15 cellular contexts compared by ENCODE assay signal in genomic region chr3:193845144-193845543, GRCh38.
A peak's percentile ranks its signal among the peaks of the same experiment; 100 is the strongest.
DNase-seq lines count a peak whose midpoint lies in the region; ATAC-seq and TF ChIP-seq lines count a peak whose summit lies in the region.
"Had no signal": no experiment of that assay in that cellular context is flagged by ENCODE, and none has a peak within 500 bp of the region (broad histone marks: within the 10 kb centered on the region; RNA-seq: fewer than 3 reads in every experiment).

No MANE protein-coding gene starts in this region.

- H3K27ac Mint-ChIP-seq in endodermal cell, result no peak overlapping the region
- no peak overlapping the region for H3K27ac Mint-ChIP-seq in activated CD4-positive, alpha-beta T cell treated with anti-CD3 and anti-CD28 coated beads, Interleukin-2, amount 10 ng/mL, durations not matched to agents 7 days and 5 days
- H3K27ac Mint-ChIP-seq: B cell; CD4-positive, alpha-beta T cell; H9 had no signal

- H3K36me3 Mint-ChIP-seq in endodermal cell (ENCODE audit: low read depth), result no peaks in the 10 kb centered on the region
- no peaks in the 10 kb centered on the region for H3K36me3 Mint-ChIP-seq in activated CD4-positive, alpha-beta T cell treated with anti-CD3 and anti-CD28 coated beads, Interleukin-2, amount 10 ng/mL, durations not matched to agents 7 days and 5 days (ENCODE audit: low read depth)

- CTCF ChIA-PET in activated CD4-positive, alpha-beta T cell treated with anti-CD3 and anti-CD28 coated beads, Interleukin-2, amount 10 ng/mL, durations not matched to agents 7 days and 5 days (lab: Charles Lee), result interaction anchor here (0.5 to 0.7 kb wide), 2 partner anchors 76 to 137 kb away, joined by 3 read pairs; no protein-coding TSS in a partner anchor

- H3K27me3 Mint-ChIP-seq in endodermal cell (ENCODE audit: insufficient read depth), result peaks cover 18% of the 10 kb centered on the region
- peaks cover 19% of the 10 kb centered on the region for H3K27me3 Mint-ChIP-seq in activated CD4-positive, alpha-beta T cell treated with anti-CD3 and anti-CD28 coated beads, Interleukin-2, amount 10 ng/mL, durations not matched to agents 7 days and 5 days

- DNase-seq in NAMALWA (ENCODE audit: low spot score) (peak; percentile 34), endodermal cell (peak; percentile 1), transverse colon (no peak), lower lobe of right lung (no peak), ovary (no peak)
- DNase-seq in activated CD4-positive, alpha-beta T cell treated with anti-CD3 and anti-CD28 coated beads, Interleukin-2, amount 10 ng/mL, durations not matched to agents 7 days and 5 days, result no peak
- DNase-seq: C1 segment of cervical spinal cord; CD4-positive, alpha-beta T cell; DMS153; DMS79 treated with DMSO at 0.1 percent for 48 hours; EL; GOT3; H9 had no signal

- no peak overlapping the region for H3K9ac ChIP-seq in endodermal cell (ENCODE audit: extremely low read depth, low read length, poor library complexity, severe bottlenecking)

- TF ChIP-seq CTCF in endodermal cell (conservative IDR thresholded peaks at IDR 0.05), result no peak
- TF ChIP-seq CTCF in transverse colon (IDR thresholded peaks at IDR 0.05), result no peak
- no peak for TF ChIP-seq CTCF in lower lobe of right lung (IDR thresholded peaks at IDR 0.05)
- TF ChIP-seq CTCF in ovary (IDR thresholded peaks at IDR 0.05), result no peak

- WGBS in endodermal cell (ENCODE audit: insufficient coverage in 1 of 2, insufficient read length in 1 of 2), 2 experiments, result 92 to 94% methylated on average over 4 of the region's 4 CpGs
- 85 to 86% methylated on average over 4 of the region's 4 CpGs for WGBS in transverse colon (ENCODE audit: low coverage in 1 of 2), 2 donors
- 89 to 91% (median 90%) methylated on average over 4 of the region's 4 CpGs for WGBS in ovary, 3 donors

- POLR2A ChIA-PET in activated CD4-positive, alpha-beta T cell treated with anti-CD3 and anti-CD28 coated beads, Interleukin-2, amount 10 ng/mL, durations not matched to agents 7 days and 5 days (lab: Charles Lee), result no interaction called here

- no peak for TF ChIP-seq POLR2A in transverse colon (IDR thresholded peaks at IDR 0.05)
- TF ChIP-seq POLR2A in ovary (IDR thresholded peaks at IDR 0.05), result no peak

- H3K36me3 ChIP-seq in endodermal cell (ENCODE audit: control insufficient read depth, insufficient read depth, low read length) (no peaks in the 10 kb centered on the region), muscle layer of duodenum (ENCODE audit: control insufficient read depth in 1 of 2, insufficient read depth in 2 of 2, low read length in 2 of 2) (no peaks in the 10 kb centered on the region), transverse colon (no peaks in the 10 kb centered on the region), lower lobe of right lung (no peaks in the 10 kb centered on the region), ovary (no peaks in the 10 kb centered on the region)

- peaks cover 22% of the 10 kb centered on the region for H3K27me3 ChIP-seq in endodermal cell (ENCODE audit: control insufficient read depth, insufficient read depth, low read length, poor library complexity, severe bottlenecking)
- no peaks in the 10 kb centered on the region for H3K27me3 ChIP-seq in muscle layer of duodenum (ENCODE audit: low read depth, low read length)
- H3K27me3 ChIP-seq in transverse colon, result no peaks in the 10 kb centered on the region
- H3K27me3 ChIP-seq in lower lobe of right lung (ENCODE audit: low read depth), result no peaks in the 10 kb centered on the region
- no peaks in the 10 kb centered on the region for H3K27me3 ChIP-seq in ovary

- intact Hi-C loops in transverse colon (cut with DNase I; ENCODE audit: low total_unique reads), result no loop called here
- intact Hi-C loops in lower lobe of right lung (cut with DNase I), result no loop called here
- intact Hi-C loops in ovary (cut with DNase I), result no loop called here

- no peak overlapping the region for H3K4me3 ChIP-seq in endodermal cell (ENCODE audit: low read length)
- H3K4me3 ChIP-seq in muscle layer of duodenum (ENCODE audit: low read depth in 1 of 2, low read length in 2 of 2), result no peak overlapping the region
- H3K4me3 ChIP-seq in transverse colon, result no peak overlapping the region
- no peak overlapping the region for H3K4me3 ChIP-seq in lower lobe of right lung
- no peak overlapping the region for H3K4me3 ChIP-seq in ovary

- no peak overlapping the region for H3K4me3 Mint-ChIP-seq in endodermal cell
- H3K4me3 Mint-ChIP-seq in activated CD4-positive, alpha-beta T cell treated with anti-CD3 and anti-CD28 coated beads, Interleukin-2, amount 10 ng/mL, durations not matched to agents 7 days and 5 days, result no peak overlapping the region
- H3K4me3 Mint-ChIP-seq: B cell; CD4-positive, alpha-beta T cell; H9 had no signal

- H3K27ac ChIP-seq in endodermal cell (ENCODE audit: low read depth, low read length) (no peak overlapping the region), muscle layer of duodenum (ENCODE audit: low read length) (peak overlapping the region; percentile 64), transverse colon (peak overlapping the region; percentile 81 to 89 (median 87)), lower lobe of right lung (no peak overlapping the region), ovary (no peak overlapping the region)

- peaks cover 18% of the 10 kb centered on the region for H3K4me1 ChIP-seq in endodermal cell (ENCODE audit: control insufficient read depth, insufficient read depth, low read length)
- peaks cover 0 to 9% of the 10 kb centered on the region in 2 donors for H3K4me1 ChIP-seq in muscle layer of duodenum (ENCODE audit: control insufficient read depth in 1 of 2, insufficient read depth in 2 of 2, low read length in 2 of 2)
- H3K4me1 ChIP-seq in transverse colon, result peaks cover 0 to 70% (median 30%) of the 10 kb centered on the region in 4 donors
- H3K4me1 ChIP-seq in lower lobe of right lung, result peaks cover 10% of the 10 kb centered on the region
- no peaks in the 10 kb centered on the region for H3K4me1 ChIP-seq in ovary (ENCODE audit: insufficient read depth)

- TF ChIP-seq EP300 in transverse colon (IDR thresholded peaks at IDR 0.05; ENCODE audit: low read depth), result no peak
- TF ChIP-seq EP300 in ovary (IDR thresholded peaks at IDR 0.05), result no peak

- ATAC-seq in lower lobe of right lung, result no peak

- H3K9me3 Mint-ChIP-seq in endodermal cell, result peaks cover 18% of the 10 kb centered on the region
- H3K9me3 Mint-ChIP-seq in activated CD4-positive, alpha-beta T cell treated with anti-CD3 and anti-CD28 coated beads, Interleukin-2, amount 10 ng/mL, durations not matched to agents 7 days and 5 days, result peaks cover 4% of the 10 kb centered on the region
- H3K9me3 Mint-ChIP-seq: CD4-positive, alpha-beta T cell had no signal

- in situ Hi-C loops in transverse colon (cut with MboI; ENCODE audit: low pct_ligation_motif_present in 1 of 4, low pct_unique_long_range_greater_than_20kb in 1 of 4, low sequenced_read_pairs in 3 of 4), result no loop called here

- peaks cover 38% of the 10 kb centered on the region for H3K4me1 Mint-ChIP-seq in endodermal cell
- H3K4me1 Mint-ChIP-seq in activated CD4-positive, alpha-beta T cell treated with anti-CD3 and anti-CD28 coated beads, Interleukin-2, amount 10 ng/mL, durations not matched to agents 7 days and 5 days, result peaks cover 3% of the 10 kb centered on the region

- H3K9me3 ChIP-seq in endodermal cell (ENCODE audit: control insufficient read depth, low read length) (peaks cover 4% of the 10 kb centered on the region), muscle layer of duodenum (ENCODE audit: control insufficient read depth in 1 of 2, low read length in 2 of 2) (no peaks in the 10 kb centered on the region), transverse colon (peaks cover 0 to 5% of the 10 kb centered on the region in 2 donors), lower lobe of right lung (no peaks in the 10 kb centered on the region), ovary (no peaks in the 10 kb centered on the region)

Comparison
In these comparisons a context has a peak if more than half of its experiments do, and no peak if none do; other contexts are left out.
1. DNase-seq: peak in NAMALWA (single experiment) and endodermal cell (single experiment); none in transverse colon (single experiment), lower lobe of right lung (single experiment), activated CD4-positive, alpha-beta T cell treated with anti-CD3 and anti-CD28 coated beads, Interleukin-2, amount 10 ng/mL, durations not matched to agents 7 days and 5 days (single experiment) and ovary (0 of 5).
2. H3K27ac ChIP-seq: peak in muscle layer of duodenum (single experiment) and transverse colon (4 of 4); none in endodermal cell (single experiment), lower lobe of right lung (single experiment) and ovary (0 of 2).